11 cellular contexts compared by ENCODE assay signal in genomic region chr12:30201301-30202160, GRCh38.
DNase-seq lines count a peak whose midpoint lies in the region; ATAC-seq and TF ChIP-seq lines count a peak whose summit lies in the region.
"Had no signal": no experiment of that assay in that cellular context is flagged by ENCODE, and none has a peak within 500 bp of the region (broad histone marks: within the 10 kb centered on the region; RNA-seq: fewer than 3 reads in every experiment).

No MANE protein-coding gene starts in this region.

- no peak for TF ChIP-seq POLR2A in adrenal gland (IDR thresholded peaks at IDR 0.05)

- H3K9me3 ChIP-seq in MG63 (no peaks in the 10 kb centered on the region), endodermal cell (ENCODE audit: control insufficient read depth, low read length) (no peaks in the 10 kb centered on the region), adrenal gland (replicated peaks in 1 of 3) (no peaks in the 10 kb centered on the region)

- H3K4me3 Mint-ChIP-seq in endodermal cell = peak overlapping the region; percentile 57
- H3K4me3 Mint-ChIP-seq in immature natural killer cell = no peak overlapping the region

- H3K27ac ChIP-seq in endodermal cell (ENCODE audit: low read depth, low read length) = no peak overlapping the region
- H3K27ac ChIP-seq in adrenal gland = no peak overlapping the region
- H3K27ac ChIP-seq: C4-2B had no signal

- H3K9ac ChIP-seq in endodermal cell (ENCODE audit: extremely low read depth, low read length, poor library complexity, severe bottlenecking) = no peak overlapping the region

- H3K27me3 Mint-ChIP-seq in endodermal cell (ENCODE audit: insufficient read depth) = peaks cover 55% of the 10 kb centered on the region
- peaks cover 3 to 4% (median 4%) of the 10 kb centered on the region in 3 donors for H3K27me3 Mint-ChIP-seq in immature natural killer cell (ENCODE audit: low read depth in 3 of 3)

- no peak for ATAC-seq in HG03139 (IDR thresholded peaks at IDR 0.05; ENCODE audit: unreplicated experiment)
- ATAC-seq: activated naive CD4-positive, alpha-beta T cell treated with anti-CD3 and anti-CD28 coated beads, Interleukin-2, amount 50 U/mL, for 72 hours had no signal

- DNase-seq in MG63 (peak; percentile 3), endodermal cell (no peak), iPS-NIHi7 (ENCODE audit: extremely low spot score) (peak; percentile 27), skeletal muscle cell (ENCODE audit: low read depth) (no peak), immature natural killer cell (no peak), adrenal gland (no peak)
- no peak for DNase-seq in activated CD4-positive, alpha-beta T cell treated with anti-CD3 and anti-CD28 coated beads, Interleukin-2, amount 50 U/mL, for 4 hours
- DNase-seq: NCI-H187 treated with DMSO at 0.1 percent for 48 hours had no signal

- 86 to 87% methylated on average over 20 to 41 of the region's 55 CpGs for WGBS in endodermal cell (ENCODE audit: insufficient coverage in 1 of 2, insufficient read length in 1 of 2), 2 experiments
- 17 to 41% (median 24%) methylated on average over 16 to 54 of the region's 55 CpGs for WGBS in adrenal gland, 4 donors

- H3K27me3 ChIP-seq in MG63 = peaks cover 41% of the 10 kb centered on the region
- no peaks in the 10 kb centered on the region for H3K27me3 ChIP-seq in endodermal cell (ENCODE audit: control insufficient read depth, insufficient read depth, low read length, poor library complexity, severe bottlenecking)
- H3K27me3 ChIP-seq in adrenal gland = no peaks in the 10 kb centered on the region

- H3K27ac Mint-ChIP-seq in endodermal cell (no peak overlapping the region), immature natural killer cell (no peak overlapping the region)
- H3K27ac Mint-ChIP-seq: activated naive CD4-positive, alpha-beta T cell treated with anti-CD3 and anti-CD28 coated beads, Interleukin-2, amount 50 U/mL, for 72 hours had no signal

- H3K36me3 Mint-ChIP-seq in endodermal cell (ENCODE audit: low read depth) (no peaks in the 10 kb centered on the region), immature natural killer cell (no peaks in the 10 kb centered on the region)
- H3K36me3 Mint-ChIP-seq: activated naive CD4-positive, alpha-beta T cell treated with anti-CD3 and anti-CD28 coated beads, Interleukin-2, amount 50 U/mL, for 72 hours had no signal

- H3K9me3 Mint-ChIP-seq in endodermal cell (peaks cover 2% of the 10 kb centered on the region), immature natural killer cell (peaks cover 0 to 5% (median 3%) of the 10 kb centered on the region in 6 donors)
- H3K9me3 Mint-ChIP-seq: activated naive CD4-positive, alpha-beta T cell treated with anti-CD3 and anti-CD28 coated beads, Interleukin-2, amount 50 U/mL, for 72 hours had no signal

- H3K36me3 ChIP-seq in MG63 = no peaks in the 10 kb centered on the region
- H3K36me3 ChIP-seq in endodermal cell (ENCODE audit: control insufficient read depth, insufficient read depth, low read length) = no peaks in the 10 kb centered on the region
- H3K36me3 ChIP-seq in adrenal gland (replicated peaks in 1 of 2) = no peaks in the 10 kb centered on the region

- peak; percentile 32 for TF ChIP-seq CTCF in endodermal cell (conservative IDR thresholded peaks at IDR 0.05)
- no peak for TF ChIP-seq CTCF in adrenal gland (IDR thresholded peaks at IDR 0.05)

- peaks cover 34% of the 10 kb centered on the region for H3K4me1 Mint-ChIP-seq in endodermal cell
- no peaks in the 10 kb centered on the region for H3K4me1 Mint-ChIP-seq in immature natural killer cell

- intact Hi-C loops in adrenal gland (cut with DNase I) = no loop called here

- no peaks in the 10 kb centered on the region for H3K4me1 ChIP-seq in endodermal cell (ENCODE audit: control insufficient read depth, insufficient read depth, low read length)
- no peaks in the 10 kb centered on the region for H3K4me1 ChIP-seq in adrenal gland (replicated peaks in 1 of 2)

- H3K4me3 ChIP-seq in MG63 (no peak overlapping the region), endodermal cell (ENCODE audit: low read length) (no peak overlapping the region), skeletal muscle cell (ENCODE audit: low read depth, low read length) (peak overlapping the region; percentile 29), adrenal gland (peak overlapping the region in 1 of 4 donors; percentile 38)

Comparison
In these comparisons a context has a peak if more than half of its experiments do, and no peak if none do; other contexts are left out.
1. DNase-seq: peak in MG63 (single experiment) and iPS-NIHi7 (single experiment); none in endodermal cell (single experiment), skeletal muscle cell (single experiment), activated CD4-positive, alpha-beta T cell treated with anti-CD3 and anti-CD28 coated beads, Interleukin-2, amount 50 U/mL, for 4 hours (0 of 2), immature natural killer cell (0 of 3) and adrenal gland (0 of 7).